ENCODE assay signal across 23 cellular contexts in genomic region chr6:90113389-90113788, GRCh38.
A peak's percentile ranks its signal among the peaks of the same experiment; 100 is the strongest.
DNase-seq lines count a peak whose midpoint lies in the region; ATAC-seq and TF ChIP-seq lines count a peak whose summit lies in the region.
"Had no signal": no experiment of that assay in that cellular context is flagged by ENCODE, and none has a peak within 500 bp of the region (broad histone marks: within the 10 kb centered on the region; RNA-seq: fewer than 3 reads in every experiment).

No MANE protein-coding gene starts in this region.

- DNase-seq in SK-N-SH (no peak), NCI-H1930 (lab: John Stamatoyannopoulos, UW) (no peak), upper lobe of left lung (no peak)
- no peak for DNase-seq in CD8-positive, alpha-beta T cell
- DNase-seq in activated naive CD8-positive, alpha-beta T cell treated with anti-CD3 and anti-CD28 coated beads for 36 hours = no peak
- no peak for DNase-seq in naive thymus-derived CD8-positive, alpha-beta T cell
- DNase-seq: ACHN; Calu3; CD8-positive, alpha-beta memory T cell; NCI-H1105; NCI-H146; NCI-H2029 treated with DMSO at 0.1 percent for 48 hours; NCI-H226; NCI-H510A treated with DMSO at 0.1 percent for 48 hours; NCI-H774; NK-92 treated with Interleukin-12 subunit alpha and Interleukin-12 subunit beta, amount 100 ng/mL, for 24 hours; SHP77 treated with DMSO at 0.1 percent for 48 hours had no signal

- H3K27me3 Mint-ChIP-seq in CD8-positive, alpha-beta T cell (ENCODE audit: low read depth) = no peaks in the 10 kb centered on the region
- no peaks in the 10 kb centered on the region for H3K27me3 Mint-ChIP-seq in activated naive CD8-positive, alpha-beta T cell treated with anti-CD3 and anti-CD28 coated beads for 36 hours
- no peaks in the 10 kb centered on the region for H3K27me3 Mint-ChIP-seq in naive thymus-derived CD8-positive, alpha-beta T cell

- peak overlapping the region; percentile 37 for H3K27ac Mint-ChIP-seq in CD8-positive, alpha-beta T cell
- peak overlapping the region; percentile 82 for H3K27ac Mint-ChIP-seq in activated naive CD8-positive, alpha-beta T cell treated with anti-CD3 and anti-CD28 coated beads for 36 hours
- H3K27ac Mint-ChIP-seq in naive thymus-derived CD8-positive, alpha-beta T cell = peak overlapping the region; percentile 7 to 91 (median 67)
- H3K27ac Mint-ChIP-seq: CD8-positive, alpha-beta memory T cell had no signal

- peaks cover 17% of the 10 kb centered on the region for H3K9me3 Mint-ChIP-seq in CD8-positive, alpha-beta T cell
- peaks cover 45% of the 10 kb centered on the region for H3K9me3 Mint-ChIP-seq in activated naive CD8-positive, alpha-beta T cell treated with anti-CD3 and anti-CD28 coated beads for 36 hours
- peaks cover 7 to 51% (median 18%) of the 10 kb centered on the region in 9 donors for H3K9me3 Mint-ChIP-seq in naive thymus-derived CD8-positive, alpha-beta T cell

- no peak overlapping the region for H3K4me3 ChIP-seq in SK-N-SH (ENCODE audit: low read depth in 2 of 2, low read length in 1 of 2)
- no peak overlapping the region for H3K4me3 ChIP-seq in CD8-positive, alpha-beta T cell (ENCODE audit: low read depth, low read length)
- H3K4me3 ChIP-seq in upper lobe of left lung = no peak overlapping the region
- H3K4me3 ChIP-seq: BLaER1 treated with 17β-estradiol and CSF1 and Interleukin-3, amounts not matched to agents 10 nM and 100 nM had no signal

- no peak for TF ChIP-seq CTCF in SK-N-SH (IDR thresholded peaks at IDR 0.05)
- no peak for TF ChIP-seq CTCF in CD8-positive, alpha-beta T cell (IDR thresholded peaks at IDR 0.05)
- no peak for TF ChIP-seq CTCF in upper lobe of left lung (IDR thresholded peaks at IDR 0.05)

- no peaks in the 10 kb centered on the region for H3K9me2 ChIP-seq in SK-N-SH

- no peaks in the 10 kb centered on the region for H3K79me2 ChIP-seq in SK-N-SH (ENCODE audit: insufficient read depth)

- H3F3A ChIP-seq in SK-N-SH (replicated peaks; ENCODE audit: insufficient read depth) = no peaks in the 10 kb centered on the region

- H3K4me1 ChIP-seq in SK-N-SH (ENCODE audit: control insufficient read depth in 1 of 2, insufficient read depth in 2 of 2, low read depth in 1 of 2, low read length in 1 of 2) (no peaks in the 10 kb centered on the region), upper lobe of left lung (peaks cover 0 to 2% (median 0%) of the 10 kb centered on the region in 4 donors)
- H3K4me1 ChIP-seq in CD8-positive, alpha-beta T cell (ENCODE audit: insufficient read depth, low read length) = peaks cover 38% of the 10 kb centered on the region

- H3K36me3 ChIP-seq in SK-N-SH (replicated peaks in 1 of 2; ENCODE audit: control insufficient read depth in 1 of 2, insufficient read depth in 2 of 2, low read length in 1 of 2) (no peaks in the 10 kb centered on the region), upper lobe of left lung (no peaks in the 10 kb centered on the region)
- no peaks in the 10 kb centered on the region for H3K36me3 ChIP-seq in CD8-positive, alpha-beta T cell (ENCODE audit: insufficient read depth, low read length)

- peaks cover 59% of the 10 kb centered on the region for H3K4me1 Mint-ChIP-seq in CD8-positive, alpha-beta T cell (ENCODE audit: low read depth)
- H3K4me1 Mint-ChIP-seq in activated naive CD8-positive, alpha-beta T cell treated with anti-CD3 and anti-CD28 coated beads for 36 hours = peaks cover 70% of the 10 kb centered on the region
- peaks cover 50 to 86% (median 72%) of the 10 kb centered on the region in 4 donors for H3K4me1 Mint-ChIP-seq in naive thymus-derived CD8-positive, alpha-beta T cell

- intact Hi-C loops in CD8-positive, alpha-beta T cell (cut with DNase I, micrococcal nuclease) = loop anchor here (5.0 to 10.0 kb wide), 3 partner anchors 36 to 361 kb away; no protein-coding TSS in a partner anchor

- H3K9me3 ChIP-seq in SK-N-SH (no peaks in the 10 kb centered on the region), upper lobe of left lung (peaks cover 5 to 15% (median 11%) of the 10 kb centered on the region in 4 donors)
- no peaks in the 10 kb centered on the region for H3K9me3 ChIP-seq in CD8-positive, alpha-beta T cell (ENCODE audit: low read length)

- ATAC-seq in SK-N-SH treated with all-trans-retinoic acid at 6 μM for 48 hours (no peak), GM21576 (IDR thresholded peaks at IDR 0.05; ENCODE audit: unreplicated experiment) (no peak), upper lobe of left lung (ENCODE audit: low FRiP score in 2 of 2) (no peak)
- no peak for ATAC-seq in CD8-positive, alpha-beta T cell
- ATAC-seq in naive thymus-derived CD8-positive, alpha-beta T cell = no peak

- H4K20me1 ChIP-seq in SK-N-SH (ENCODE audit: insufficient read depth) = no peaks in the 10 kb centered on the region

- H3K27me3 ChIP-seq in SK-N-SH (ENCODE audit: insufficient read depth) (no peaks in the 10 kb centered on the region), upper lobe of left lung (no peaks in the 10 kb centered on the region)
- no peaks in the 10 kb centered on the region for H3K27me3 ChIP-seq in CD8-positive, alpha-beta T cell (ENCODE audit: insufficient read depth, low read length)
- H3K27me3 ChIP-seq: BLaER1 treated with 17β-estradiol and CSF1 and Interleukin-3, amounts not matched to agents 10 nM and 100 nM had no signal

- H3K27ac ChIP-seq in SK-N-SH (ENCODE audit: low read depth in 2 of 2, low read length in 1 of 2) = no peak overlapping the region
- no peak overlapping the region for H3K27ac ChIP-seq in CD8-positive, alpha-beta T cell (ENCODE audit: low read depth, low read length)
- H3K27ac ChIP-seq in upper lobe of left lung = no peak overlapping the region
- H3K27ac ChIP-seq: 22Rv1; BLaER1 treated with 17β-estradiol and CSF1 and Interleukin-3, amounts not matched to agents 10 nM and 100 nM; RWPE1 had no signal

- TF ChIP-seq EP300 in SK-N-SH (IDR thresholded peaks at IDR 0.05; ENCODE audit: borderline replicate concordance in 1 of 2, low read depth in 1 of 2, low read length in 1 of 2) (no peak), upper lobe of left lung (IDR thresholded peaks at IDR 0.05) (no peak)

- no peak for TF ChIP-seq RAD21 in SK-N-SH (IDR thresholded peaks at IDR 0.05; ENCODE audit: low read length)

- POLR2A ChIA-PET in SK-N-SH (lab: Yijun Ruan, JAX) = no interaction called here
- POLR2A ChIA-PET in CD8-positive, alpha-beta T cell (lab: Charles Lee) = no interaction called here
- POLR2A ChIA-PET in naive thymus-derived CD8-positive, alpha-beta T cell (lab: Charles Lee) = no interaction called here

- H3K36me3 Mint-ChIP-seq in CD8-positive, alpha-beta T cell = peaks cover 36% of the 10 kb centered on the region
- H3K36me3 Mint-ChIP-seq in activated naive CD8-positive, alpha-beta T cell treated with anti-CD3 and anti-CD28 coated beads for 36 hours = peaks cover 83% of the 10 kb centered on the region
- H3K36me3 Mint-ChIP-seq in naive thymus-derived CD8-positive, alpha-beta T cell = peaks cover 25 to 35% (median 34%) of the 10 kb centered on the region in 3 donors

- no peak overlapping the region for H2AFZ ChIP-seq in SK-N-SH (ENCODE audit: low read depth)

- H3K9ac ChIP-seq in SK-N-SH = no peak overlapping the region
- H3K9ac ChIP-seq: BLaER1 treated with 17β-estradiol and CSF1 and Interleukin-3, amounts not matched to agents 10 nM and 100 nM had no signal

- H3K4me2 ChIP-seq in SK-N-SH = no peak overlapping the region
- H3K4me2 ChIP-seq: BLaER1 treated with 17β-estradiol and CSF1 and Interleukin-3, amounts not matched to agents 10 nM and 100 nM had no signal

- H3K4me3 Mint-ChIP-seq in CD8-positive, alpha-beta T cell = no peak overlapping the region
- H3K4me3 Mint-ChIP-seq in activated naive CD8-positive, alpha-beta T cell treated with anti-CD3 and anti-CD28 coated beads for 36 hours = no peak overlapping the region
- peak overlapping the region in 2 of 10 donors; percentile 7 to 16 for H3K4me3 Mint-ChIP-seq in naive thymus-derived CD8-positive, alpha-beta T cell
- H3K4me3 Mint-ChIP-seq: CD8-positive, alpha-beta memory T cell; IgD-negative memory B cell had no signal

- TF ChIP-seq POLR2A in upper lobe of left lung (IDR thresholded peaks at IDR 0.05) = no peak

- CTCF ChIA-PET in SK-N-SH (lab: Yijun Ruan, JAX) = no interaction called here
- CTCF ChIA-PET in CD8-positive, alpha-beta T cell (lab: Charles Lee) = interaction anchor here (1.0 kb wide), 1 partner anchor 173 kb away, joined by 3 read pairs; no protein-coding TSS in a partner anchor

TF ChIP-seq in SK-N-SH treated with all-trans-retinoic acid at 6 μM for 48 hours, 23 proteins besides CTCF, POLR2A, EP300 and RAD21 (continues in another document):
- TF ChIP-seq OSR1 (CRISPR knock-in tag; IDR thresholded peaks at IDR 0.05) (no peak), ESRRG (CRISPR knock-in tag; IDR thresholded peaks at IDR 0.05) (no peak), ZNF565 (CRISPR knock-in tag; conservative IDR thresholded peaks at IDR 0.05; ENCODE audit: low read depth) (no peak)

TF ChIP-seq in SK-N-SH, 30 proteins besides CTCF, POLR2A, EP300 and RAD21 (continues in another document):
- TF ChIP-seq MAX (IDR thresholded peaks at IDR 0.05; ENCODE audit: low read depth) (no peak), FOXM1 (IDR thresholded peaks at IDR 0.05; ENCODE audit: low read depth) (no peak), SIN3A (IDR thresholded peaks at IDR 0.05; ENCODE audit: borderline replicate concordance, low read depth, low read length) (no peak), CHD2 (IDR thresholded peaks at IDR 0.05; ENCODE audit: low read length, partially characterized antibody) (no peak), JUND (IDR thresholded peaks at IDR 0.05) (no peak), NFIC (IDR thresholded peaks at IDR 0.05; ENCODE audit: borderline replicate concordance) (no peak), POLR2AphosphoS5 (IDR thresholded peaks at IDR 0.05; ENCODE audit: low read depth, low read length) (no peak), PBX3 (IDR thresholded peaks at IDR 0.05) (no peak), USF1 (IDR thresholded peaks at IDR 0.05; ENCODE audit: borderline replicate concordance, low read depth) (no peak)
